In the genomic region with DNA sequence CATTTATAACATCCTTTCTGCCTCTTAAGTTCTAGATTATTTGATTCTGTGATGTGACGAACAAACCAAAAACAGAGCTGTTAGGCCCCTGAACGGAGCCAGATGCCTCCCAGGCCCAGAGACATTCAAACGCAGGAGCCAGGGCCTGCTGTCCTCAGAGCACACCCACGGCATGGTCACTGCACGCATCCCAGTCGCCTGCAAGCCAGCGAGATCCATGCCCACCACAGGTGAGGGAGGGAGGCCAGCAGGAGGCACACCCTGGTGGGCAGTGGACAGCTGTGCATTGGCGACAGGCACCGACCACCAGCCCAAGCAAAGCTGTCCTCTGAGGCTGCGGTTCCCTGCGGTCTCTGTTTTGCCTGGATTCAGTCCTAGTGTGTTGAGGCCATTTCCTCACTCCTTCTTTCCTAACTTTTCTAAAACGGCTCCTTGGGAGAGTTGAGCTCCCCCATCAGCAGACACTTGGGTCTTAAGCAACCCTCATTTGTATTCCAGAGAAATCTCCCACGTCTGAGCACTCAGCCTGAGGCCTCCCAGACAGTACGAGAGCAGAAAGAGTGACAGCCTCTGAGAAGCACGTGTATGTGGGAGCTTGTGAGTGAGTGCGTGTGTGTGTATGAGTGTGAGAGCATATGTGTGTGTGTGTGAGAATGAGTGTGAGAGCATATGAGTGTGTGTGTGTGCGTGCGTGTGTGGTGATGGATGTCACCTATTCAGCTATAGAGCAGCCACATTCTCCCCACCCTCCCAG, we compare ENCODE assay signal across 18 cellular contexts.
A peak's percentile ranks its signal among the peaks of the same experiment; 100 is the strongest.
DNase-seq lines count a peak whose midpoint lies in the region; ATAC-seq and TF ChIP-seq lines count a peak whose summit lies in the region.
"Had no signal": no experiment of that assay in that cellular context is flagged by ENCODE, and none has a peak within 500 bp of the region (broad histone marks: within the 10 kb centered on the region; RNA-seq: fewer than 3 reads in every experiment).

No MANE protein-coding gene starts in this region.

- H3K36me3 ChIP-seq in neural progenitor cell (no peaks in the 10 kb centered on the region), aorta (ENCODE audit: control insufficient read depth in 1 of 2, insufficient read depth in 2 of 2, low read length in 1 of 2) (no peaks in the 10 kb centered on the region)
- H3K36me3 ChIP-seq: MG63, pancreas had no signal

- peak overlapping the region; percentile 85 for H3K27ac Mint-ChIP-seq in neural progenitor cell
- H3K27ac Mint-ChIP-seq: activated naive CD4-positive, alpha-beta T cell treated with anti-CD3 and anti-CD28 coated beads, Interleukin-2, amount 50 U/mL, for 24 hours; T-helper 2 cell treated with Interferon-gamma antibody and Interleukin-4, amounts not matched to agents 5 μg/mL and 100 μg/mL, for 36 hours had no signal

- no peak for ATAC-seq in aorta (ENCODE audit: low FRiP score)

- peak overlapping the region in 50 of 59 donors; percentile 1 to 98 (median 82) for H3K27ac ChIP-seq in dorsolateral prefrontal cortex
- no peak overlapping the region for H3K27ac ChIP-seq in neural progenitor cell
- no peak overlapping the region for H3K27ac ChIP-seq in aorta (ENCODE audit: low read depth in 1 of 2, low read length in 2 of 2)
- H3K27ac ChIP-seq: pancreas had no signal

- H3K4me1 Mint-ChIP-seq in neural progenitor cell: peaks cover 20% of the 10 kb centered on the region

- H3K9me3 Mint-ChIP-seq in neural progenitor cell: no peaks in the 10 kb centered on the region
- H3K9me3 Mint-ChIP-seq: activated naive CD4-positive, alpha-beta T cell treated with anti-CD3 and anti-CD28 coated beads, Interleukin-2, amount 50 U/mL, for 24 hours; T-helper 2 cell treated with Interferon-gamma antibody and Interleukin-4, amounts not matched to agents 5 μg/mL and 100 μg/mL, for 36 hours had no signal

- H3K4me2 ChIP-seq in neural progenitor cell: no peak overlapping the region
- H3K4me2 ChIP-seq: smooth muscle cell had no signal

- no peak overlapping the region for H3K4me3 ChIP-seq in dorsolateral prefrontal cortex
- H3K4me3 ChIP-seq in neural progenitor cell: no peak overlapping the region
- no peak overlapping the region for H3K4me3 ChIP-seq in aorta (ENCODE audit: low read length in 2 of 2)
- H3K4me3 ChIP-seq: heart right ventricle, MG63, pancreas, smooth muscle cell had no signal

- no peak for TF ChIP-seq CTCF in dorsolateral prefrontal cortex (IDR thresholded peaks at IDR 0.05 in 54 of 56, conservative IDR thresholded peaks at IDR 0.05 in 2 of 56; ENCODE audit: low read depth in 1 of 56, partially characterized antibody in 56 of 56)
- no peak for TF ChIP-seq CTCF in neural progenitor cell (IDR thresholded peaks at IDR 0.05)

- H3K79me2 ChIP-seq in neural progenitor cell (ENCODE audit: low read depth): no peaks in the 10 kb centered on the region

- intact Hi-C loops in dorsolateral prefrontal cortex (cut with DNase I) (no loop called here), aorta (cut with DNase I) (no loop called here)

- DNase-seq in AG20443 (ENCODE audit: low spot score): peak; percentile 38
- peak; percentile 17 for DNase-seq in SK-N-DZ (ENCODE audit: low spot score)
- DNase-seq in dorsolateral prefrontal cortex: no peak
- no peak for DNase-seq in neural progenitor cell (ENCODE audit: low spot score)
- no peak for DNase-seq in DMS53 (lab: John Stamatoyannopoulos, UW)
- DNase-seq in stimulated activated CD4-positive, alpha-beta T cell treated with anti-CD3 and anti-CD28 coated beads, Interleukin-1b, Interleukin-23, amount 100 ng/mL, for 48 hours: no peak
- no peak for DNase-seq in NCI-H345 treated with DMSO at 0.1 percent for 48 hours (lab: John Stamatoyannopoulos, UW; ENCODE audit: unreplicated experiment)
- DNase-seq in aorta: no peak
- DNase-seq: activated CD4-positive, alpha-beta T cell treated with anti-CD3 and anti-CD28 coated beads for 4 hours; Calu3; MG63; NCI-H2081 treated with DMSO at 0.1 percent for 48 hours; stimulated activated naive CD4-positive, alpha-beta T cell had no signal

- peaks cover 5% of the 10 kb centered on the region for H3K27me3 Mint-ChIP-seq in neural progenitor cell (ENCODE audit: insufficient read depth, low read depth)
- H3K27me3 Mint-ChIP-seq: activated naive CD4-positive, alpha-beta T cell treated with anti-CD3 and anti-CD28 coated beads, Interleukin-2, amount 50 U/mL, for 24 hours had no signal

- no peaks in the 10 kb centered on the region for H3K9me3 ChIP-seq in neural progenitor cell (ENCODE audit: low read depth)
- H3K9me3 ChIP-seq in aorta (ENCODE audit: control insufficient read depth, low read length): no peaks in the 10 kb centered on the region
- H3K9me3 ChIP-seq: heart right ventricle, MG63, pancreas had no signal

- H3K27me3 ChIP-seq in dorsolateral prefrontal cortex (no peaks in the 10 kb centered on the region), neural progenitor cell (no peaks in the 10 kb centered on the region), aorta (ENCODE audit: control insufficient read depth in 1 of 2, insufficient read depth in 2 of 2, low read length in 1 of 2) (no peaks in the 10 kb centered on the region)
- H3K27me3 ChIP-seq: heart right ventricle, MG63, pancreas had no signal

- no peak overlapping the region for H2AFZ ChIP-seq in neural progenitor cell (replicated peaks)

- WGBS in aorta, 2 donors: 72 to 76% methylated on average over 18 of the region's 18 CpGs

- H3F3A ChIP-seq in neural progenitor cell (ENCODE audit: low read depth): no peaks in the 10 kb centered on the region

- H3K36me3 Mint-ChIP-seq in neural progenitor cell: no peaks in the 10 kb centered on the region

- no peaks in the 10 kb centered on the region for H3K4me1 ChIP-seq in neural progenitor cell
- H3K4me1 ChIP-seq in aorta (ENCODE audit: control insufficient read depth in 1 of 2, insufficient read depth in 2 of 2, low read length in 2 of 2): no peaks in the 10 kb centered on the region

- peaks cover 25% of the 10 kb centered on the region for H4K20me1 ChIP-seq in neural progenitor cell (ENCODE audit: low read depth)

- H3K4me3 Mint-ChIP-seq in neural progenitor cell: peak overlapping the region; percentile 46
- H3K4me3 Mint-ChIP-seq: activated naive CD4-positive, alpha-beta T cell treated with anti-CD3 and anti-CD28 coated beads, Interleukin-2, amount 50 U/mL, for 24 hours; T-helper 2 cell treated with Interferon-gamma antibody and Interleukin-4, amounts not matched to agents 5 μg/mL and 100 μg/mL, for 36 hours had no signal

- H3K9ac ChIP-seq in neural progenitor cell: no peak overlapping the region

Comparison
In these comparisons a context has a peak if more than half of its experiments do, and no peak if none do; other contexts are left out.
1. DNase-seq: peak in AG20443 (single experiment) and SK-N-DZ (single experiment); none in dorsolateral prefrontal cortex (0 of 10), neural progenitor cell (single experiment), DMS53 (single experiment), stimulated activated CD4-positive, alpha-beta T cell treated with anti-CD3 and anti-CD28 coated beads, Interleukin-1b, Interleukin-23, amount 100 ng/mL, for 48 hours (single experiment), NCI-H345 treated with DMSO at 0.1 percent for 48 hours (single experiment) and aorta (0 of 2).
2. H3K27ac ChIP-seq: peak in dorsolateral prefrontal cortex (50 of 59); none in neural progenitor cell (single experiment) and aorta (0 of 2).